8 cellular contexts compared by ENCODE assay signal in genomic region chr5:65482727-65483473, GRCh38. TPM values are rescaled to one million over a fixed set of nuclear protein-coding genes. Genes with fewer than 3 reads are reported as not detected.
A peak's percentile ranks its signal among the peaks of the same experiment; 100 is the strongest.
DNase-seq lines count a peak whose midpoint lies in the region; ATAC-seq and TF ChIP-seq lines count a peak whose summit lies in the region.

No MANE protein-coding gene starts in this region.

- peak; percentile 72 for ATAC-seq in left lung

- peaks cover 7 to 30% of the 10 kb centered on the region in 2 donors for H3K4me1 ChIP-seq in left lung

- H3K27ac ChIP-seq in coronary artery = peak overlapping the region; percentile 94 to 96
- peak overlapping the region; percentile 75 to 91 for H3K27ac ChIP-seq in left lung
- peak overlapping the region; percentile 71 for H3K27ac ChIP-seq in substantia nigra (ENCODE audit: low read depth, low read length, poor library complexity, severe bottlenecking)

- H3K27me3 ChIP-seq in left lung = peaks cover 0 to 14% of the 10 kb centered on the region in 2 donors

- TF ChIP-seq CTCF in coronary artery (IDR thresholded peaks at IDR 0.05) (no peak), left lung (IDR thresholded peaks at IDR 0.05) (no peak)

- H3K9me3 ChIP-seq in left lung = no peaks in the 10 kb centered on the region

- DNase-seq in C1 segment of cervical spinal cord (lab: John Stamatoyannopoulos, UW) (peak in 8 of 14 donors; percentile 2 to 63 (median 57)), H4 (ENCODE audit: low spot score) (peak; percentile 64), RKO (ENCODE audit: low spot score) (peak; percentile 74), coronary artery (ENCODE audit: low spot score) (no peak), left lung (no peak), substantia nigra (lab: John Stamatoyannopoulos, UW) (peak in 10 of 49 donors; percentile 3 to 57 (median 32)), NCI-H2081 treated with DMSO at 0.1 percent for 48 hours (lab: John Stamatoyannopoulos, UW) (no peak)
- no peak for DNase-seq in stimulated activated CD4-positive, alpha-beta T cell treated with anti-CD3 and anti-CD28 coated beads, Interleukin-4, amount 100 ng/mL, for 4 hours

- intact Hi-C loops in left lung (cut with DNase I) = loop anchor here in 1 of 2 donors (5.0 to 10.0 kb wide), 2 partner anchors 528 to 676 kb away; no protein-coding TSS in a partner anchor

- H3K4me3 ChIP-seq in coronary artery (peak overlapping the region; percentile 68), left lung (peak overlapping the region; percentile 42 to 46)

- H3K36me3 ChIP-seq in left lung = no peaks in the 10 kb centered on the region

RNA-seq across cellular contexts. Expression of gene ADAMTS6, which starts 1.2 kb away (rescaled TPM):
- 1.7 and 2.1 TPM in 2 replicates for total RNA-seq in H4 (2014; rRNA removed; shearing (Covaris generic))
- 1 to 10 TPM; 5.8 to 6.3 TPM for total RNA-seq in left lung

Comparison
In these comparisons a context has a peak if more than half of its experiments do, and no peak if none do; other contexts are left out.
1. DNase-seq: peak in C1 segment of cervical spinal cord (8 of 14), H4 (single experiment) and RKO (single experiment); none in coronary artery (single experiment), left lung (0 of 2), stimulated activated CD4-positive, alpha-beta T cell treated with anti-CD3 and anti-CD28 coated beads, Interleukin-4, amount 100 ng/mL, for 4 hours (0 of 2) and NCI-H2081 treated with DMSO at 0.1 percent for 48 hours (single experiment).
2. Peak in every context shown above with its lines, with median percentiles within 50 percentile points of each other: H3K27ac ChIP-seq.